13 cellular contexts compared by ENCODE assay signal in the genomic region with DNA sequence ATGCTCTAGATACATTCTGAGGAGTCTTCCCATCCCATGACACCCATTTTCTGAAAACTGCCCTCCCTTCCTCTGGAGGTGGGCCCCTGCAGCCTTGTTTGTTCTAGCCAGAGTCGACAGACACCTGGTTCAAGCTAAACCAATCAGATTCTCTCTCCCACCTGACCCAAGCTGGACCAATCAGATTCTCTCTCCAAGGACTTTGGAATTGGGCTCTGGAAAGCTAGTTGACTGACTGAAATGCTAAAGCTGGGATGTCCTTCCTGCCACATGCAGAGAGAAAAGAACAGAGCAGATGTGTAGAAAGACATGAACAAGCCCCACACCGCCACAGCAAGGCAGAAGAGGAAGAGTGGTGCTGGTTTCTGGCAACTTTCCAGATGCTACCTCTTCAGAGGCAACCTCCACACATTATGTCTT. TPM values are rescaled to one million over a fixed set of nuclear protein-coding genes. Genes with fewer than 3 reads are reported as not detected.
"Had no signal": no experiment of that assay in that cellular context is flagged by ENCODE, and none has a peak within 500 bp of the region (broad histone marks: within the 10 kb centered on the region; RNA-seq: fewer than 3 reads in every experiment).

No MANE protein-coding gene starts in this region.

- H3K4me3 Mint-ChIP-seq: activated naive CD4-positive, alpha-beta T cell treated with anti-CD3 and anti-CD28 coated beads, Interleukin-2, amount 50 U/mL, for 24 hours; brain; central memory CD8-positive, alpha-beta T cell; effector memory CD8-positive, alpha-beta T cell; immature natural killer cell; natural killer cell; stimulated activated effector memory CD8-positive, alpha-beta T cell treated with anti-CD3 and anti-CD28 coated beads, Interleukin-12 subunit alpha, Interleukin-12 subunit beta, amount 100 ng/mL, for 72 hours had no signal

- H3K4me1 Mint-ChIP-seq: brain, immature natural killer cell, natural killer cell had no signal

- ATAC-seq: effector memory CD8-positive, alpha-beta T cell; gastroesophageal sphincter; natural killer cell; stimulated activated effector memory CD8-positive, alpha-beta T cell treated with anti-CD3 and anti-CD28 coated beads, Interleukin-12 subunit alpha, Interleukin-12 subunit beta, amount 100 ng/mL, for 72 hours had no signal

- DNase-seq: activated CD4-positive, alpha-beta T cell treated with anti-CD3 and anti-CD28 coated beads, Interleukin-2, amount 50 U/mL, for 1 hour; effector memory CD8-positive, alpha-beta T cell; immature natural killer cell; natural killer cell had no signal

- H3K36me3 Mint-ChIP-seq: activated naive CD4-positive, alpha-beta T cell treated with anti-CD3 and anti-CD28 coated beads, Interleukin-2, amount 50 U/mL, for 24 hours; immature natural killer cell; natural killer cell; stimulated activated effector memory CD8-positive, alpha-beta T cell treated with anti-CD3 and anti-CD28 coated beads, Interleukin-12 subunit alpha, Interleukin-12 subunit beta, amount 100 ng/mL, for 72 hours had no signal

- H3K4me3 ChIP-seq: gastroesophageal sphincter, right atrium auricular region, tibial nerve, vagina had no signal

- H3K27ac Mint-ChIP-seq: activated naive CD4-positive, alpha-beta T cell treated with anti-CD3 and anti-CD28 coated beads, Interleukin-2, amount 50 U/mL, for 24 hours; activated T-helper 2 cell treated with anti-CD3 and anti-CD28 coated beads, Interferon-gamma antibody, Interleukin-2, Interleukin-4, amounts not matched to agents 10 μg/mL and 5 μg/mL and 100 μg/mL, durations not matched to agents 14 hours and 24 hours and 36 hours; brain; effector memory CD8-positive, alpha-beta T cell; immature natural killer cell; natural killer cell; stimulated activated effector memory CD8-positive, alpha-beta T cell treated with anti-CD3 and anti-CD28 coated beads, Interleukin-12 subunit alpha, Interleukin-12 subunit beta, amount 100 ng/mL, for 72 hours had no signal

- H3K9me3 ChIP-seq: gastroesophageal sphincter, right atrium auricular region, tibial nerve, vagina had no signal

- H3K27me3 Mint-ChIP-seq: activated naive CD4-positive, alpha-beta T cell treated with anti-CD3 and anti-CD28 coated beads, Interleukin-2, amount 50 U/mL, for 24 hours; brain had no signal

RNA-seq across cellular contexts. Expression of gene ASAP3, which starts 24.6 kb away (rescaled TPM):
- total RNA-seq: activated T-helper 2 cell treated with anti-CD3 and anti-CD28 coated beads, Interferon-gamma antibody, Interleukin-2, Interleukin-4, amounts not matched to agents 10 μg/mL and 5 μg/mL and 100 μg/mL, durations not matched to agents 14 hours and 24 hours and 36 hours had no signal
